In the genomic region with DNA sequence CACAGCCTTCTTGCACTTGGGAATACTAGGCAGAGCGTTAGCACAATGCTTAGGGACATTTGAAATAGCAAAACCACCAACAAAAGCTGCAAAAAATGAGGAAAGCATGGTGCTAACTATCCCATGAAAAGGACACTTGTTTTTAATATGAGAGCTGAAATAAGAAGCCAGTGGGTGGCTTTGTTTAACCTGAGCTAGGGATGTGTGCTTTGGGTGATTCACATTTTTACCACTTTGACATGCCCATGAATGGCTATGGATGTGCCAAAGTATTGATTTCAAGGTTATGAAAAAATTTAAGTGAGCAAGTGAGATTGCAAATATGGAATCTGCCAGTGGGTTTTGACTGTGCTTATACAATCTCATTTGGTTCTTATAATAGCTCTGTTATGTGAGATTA, we compare ENCODE assay signal across 34 cellular contexts.
"Had no signal": no experiment of that assay in that cellular context is flagged by ENCODE, and none has a peak within 500 bp of the region (broad histone marks: within the 10 kb centered on the region; RNA-seq: fewer than 3 reads in every experiment).

No MANE protein-coding gene starts in this region.

- H3K36me3 ChIP-seq: MG63 had no signal

- H3K4me3 ChIP-seq: MG63 had no signal

- H3K4me2 ChIP-seq: KMS-11 had no signal

- H3K27me3 ChIP-seq: MG63 had no signal

- H3K9ac ChIP-seq: KMS-11 had no signal

- H3K27ac ChIP-seq: KMS-11 had no signal

- DNase-seq: Karpas-422, Kasumi-1, MG63, MM.1S, MV-4-11, NCI-H1048, NCI-H1092, NCI-H1092 treated with DMSO at 0.1 percent for 48 hours, NCI-H1105, NCI-H1105 treated with DMSO at 0.1 percent for 48 hours, NCI-H1417, NCI-H1417 treated with DMSO at 0.1 percent for 48 hours, NCI-H1436, NCI-H1436 treated with DMSO at 0.1 percent for 48 hours, NCI-H146, NCI-H1694, NCI-H1694 treated with DMSO at 0.1 percent for 48 hours, NCI-H187, NCI-H187 treated with DMSO at 0.1 percent for 48 hours, NCI-H1930, NCI-H2029, NCI-H2029 treated with DMSO at 0.1 percent for 48 hours, NCI-H2081, NCI-H2081 treated with DMSO at 0.1 percent for 48 hours, NCI-H2107, NCI-H2171, NCI-H2171 treated with DMSO at 0.1 percent for 48 hours, NCI-H2227 treated with DMSO at 0.1 percent for 48 hours, NCI-H226, NCI-H345, NCI-H446, NCI-H446 treated with DMSO at 0.1 percent for 48 hours, NCI-H510A had no signal

- H3K9me3 ChIP-seq: MG63 had no signal
